ENCODE assay signal across 1 cellular context in genomic region chr4:1238676-1239000, GRCh38.
TF ChIP-seq lines count a peak whose summit lies in the region.

No MANE protein-coding gene starts in this region.

TF ChIP-seq in GM23338, 12 proteins besides CTCF, POLR2A, EP300 and RAD21 (continued from another document):
- TF ChIP-seq, protein P1, sequence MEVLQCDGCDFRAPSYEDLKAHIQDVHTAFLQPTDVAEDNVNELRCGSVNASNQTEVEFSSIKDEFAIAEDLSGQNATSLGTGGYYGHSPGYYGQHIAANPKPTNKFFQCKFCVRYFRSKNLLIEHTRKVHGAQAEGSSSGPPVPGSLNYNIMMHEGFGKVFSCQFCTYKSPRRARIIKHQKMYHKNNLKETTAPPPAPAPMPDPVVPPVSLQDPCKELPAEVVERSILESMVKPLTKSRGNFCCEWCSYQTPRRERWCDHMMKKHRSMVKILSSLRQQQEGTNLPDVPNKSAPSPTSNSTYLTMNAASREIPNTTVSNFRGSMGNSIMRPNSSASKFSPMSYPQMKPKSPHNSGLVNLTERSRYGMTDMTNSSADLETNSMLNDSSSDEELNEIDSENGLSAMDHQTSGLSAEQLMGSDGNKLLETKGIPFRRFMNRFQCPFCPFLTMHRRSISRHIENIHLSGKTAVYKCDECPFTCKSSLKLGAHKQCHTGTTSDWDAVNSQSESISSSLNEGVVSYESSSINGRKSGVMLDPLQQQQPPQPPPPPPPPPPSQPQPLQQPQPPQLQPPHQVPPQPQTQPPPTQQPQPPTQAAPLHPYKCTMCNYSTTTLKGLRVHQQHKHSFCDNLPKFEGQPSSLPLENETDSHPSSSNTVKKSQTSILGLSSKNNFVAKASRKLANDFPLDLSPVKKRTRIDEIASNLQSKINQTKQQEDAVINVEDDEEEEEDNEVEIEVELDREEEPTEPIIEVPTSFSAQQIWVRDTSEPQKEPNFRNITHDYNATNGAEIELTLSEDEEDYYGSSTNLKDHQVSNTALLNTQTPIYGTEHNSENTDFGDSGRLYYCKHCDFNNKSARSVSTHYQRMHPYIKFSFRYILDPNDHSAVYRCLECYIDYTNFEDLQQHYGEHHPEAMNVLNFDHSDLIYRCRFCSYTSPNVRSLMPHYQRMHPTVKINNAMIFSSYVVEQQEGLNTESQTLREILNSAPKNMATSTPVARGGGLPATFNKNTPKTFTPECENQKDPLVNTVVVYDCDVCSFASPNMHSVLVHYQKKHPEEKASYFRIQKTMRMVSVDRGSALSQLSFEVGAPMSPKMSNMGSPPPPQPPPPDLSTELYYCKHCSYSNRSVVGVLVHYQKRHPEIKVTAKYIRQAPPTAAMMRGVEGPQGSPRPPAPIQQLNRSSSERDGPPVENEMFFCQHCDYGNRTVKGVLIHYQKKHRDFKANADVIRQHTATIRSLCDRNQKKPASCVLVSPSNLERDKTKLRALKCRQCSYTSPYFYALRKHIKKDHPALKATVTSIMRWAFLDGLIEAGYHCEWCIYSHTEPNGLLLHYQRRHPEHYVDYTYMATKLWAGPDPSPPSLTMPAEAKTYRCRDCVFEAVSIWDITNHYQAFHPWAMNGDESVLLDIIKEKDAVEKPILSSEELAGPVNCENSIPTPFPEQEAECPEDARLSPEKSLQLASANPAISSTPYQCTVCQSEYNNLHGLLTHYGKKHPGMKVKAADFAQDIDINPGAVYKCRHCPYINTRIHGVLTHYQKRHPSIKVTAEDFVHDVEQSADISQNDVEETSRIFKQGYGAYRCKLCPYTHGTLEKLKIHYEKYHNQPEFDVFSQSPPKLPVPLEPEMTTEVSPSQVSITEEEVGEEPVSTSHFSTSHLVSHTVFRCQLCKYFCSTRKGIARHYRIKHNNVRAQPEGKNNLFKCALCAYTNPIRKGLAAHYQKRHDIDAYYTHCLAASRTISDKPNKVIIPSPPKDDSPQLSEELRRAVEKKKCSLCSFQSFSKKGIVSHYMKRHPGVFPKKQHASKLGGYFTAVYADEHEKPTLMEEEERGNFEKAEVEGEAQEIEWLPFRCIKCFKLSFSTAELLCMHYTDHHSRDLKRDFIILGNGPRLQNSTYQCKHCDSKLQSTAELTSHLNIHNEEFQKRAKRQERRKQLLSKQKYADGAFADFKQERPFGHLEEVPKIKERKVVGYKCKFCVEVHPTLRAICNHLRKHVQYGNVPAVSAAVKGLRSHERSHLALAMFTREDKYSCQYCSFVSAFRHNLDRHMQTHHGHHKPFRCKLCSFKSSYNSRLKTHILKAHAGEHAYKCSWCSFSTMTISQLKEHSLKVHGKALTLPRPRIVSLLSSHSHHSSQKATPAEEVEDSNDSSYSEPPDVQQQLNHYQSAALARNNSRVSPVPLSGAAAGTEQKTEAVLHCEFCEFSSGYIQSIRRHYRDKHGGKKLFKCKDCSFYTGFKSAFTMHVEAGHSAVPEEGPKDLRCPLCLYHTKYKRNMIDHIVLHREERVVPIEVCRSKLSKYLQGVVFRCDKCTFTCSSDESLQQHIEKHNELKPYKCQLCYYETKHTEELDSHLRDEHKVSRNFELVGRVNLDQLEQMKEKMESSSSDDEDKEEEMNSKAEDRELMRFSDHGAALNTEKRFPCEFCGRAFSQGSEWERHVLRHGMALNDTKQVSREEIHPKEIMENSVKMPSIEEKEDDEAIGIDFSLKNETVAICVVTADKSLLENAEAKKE (CRISPR knock-in tag; IDR thresholded peaks at IDR 0.05): no peak
- TF ChIP-seq JUNB (IDR thresholded peaks at IDR 0.05; ENCODE audit: unreplicated experiment) (no peak), EZH2phosphoT487 (IDR thresholded peaks at IDR 0.05; ENCODE audit: unreplicated experiment) (no peak), NANOG (IDR thresholded peaks at IDR 0.05; ENCODE audit: borderline replicate concordance) (no peak), REST (IDR thresholded peaks at IDR 0.05; ENCODE audit: unreplicated experiment) (no peak), EZH2 (IDR thresholded peaks at IDR 0.05; ENCODE audit: low read depth, unreplicated experiment) (no peak), ZNF331 (CRISPR knock-in tag; IDR thresholded peaks at IDR 0.05; ENCODE audit: low read depth) (no peak), STAT1 (IDR thresholded peaks at IDR 0.05; ENCODE audit: unreplicated experiment) (no peak), CREB1 (CRISPR knock-in tag; IDR thresholded peaks at IDR 0.05; ENCODE audit: low read depth) (no peak), ZNF114 (CRISPR knock-in tag; IDR thresholded peaks at IDR 0.05) (no peak)
- TF ChIP-seq, protein P2, sequence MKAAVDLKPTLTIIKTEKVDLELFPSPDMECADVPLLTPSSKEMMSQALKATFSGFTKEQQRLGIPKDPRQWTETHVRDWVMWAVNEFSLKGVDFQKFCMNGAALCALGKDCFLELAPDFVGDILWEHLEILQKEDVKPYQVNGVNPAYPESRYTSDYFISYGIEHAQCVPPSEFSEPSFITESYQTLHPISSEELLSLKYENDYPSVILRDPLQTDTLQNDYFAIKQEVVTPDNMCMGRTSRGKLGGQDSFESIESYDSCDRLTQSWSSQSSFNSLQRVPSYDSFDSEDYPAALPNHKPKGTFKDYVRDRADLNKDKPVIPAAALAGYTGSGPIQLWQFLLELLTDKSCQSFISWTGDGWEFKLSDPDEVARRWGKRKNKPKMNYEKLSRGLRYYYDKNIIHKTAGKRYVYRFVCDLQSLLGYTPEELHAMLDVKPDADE (IDR thresholded peaks at IDR 0.05): no peak
